Comparison of ENCODE assay signal across 8 cellular contexts in the genomic region with DNA sequence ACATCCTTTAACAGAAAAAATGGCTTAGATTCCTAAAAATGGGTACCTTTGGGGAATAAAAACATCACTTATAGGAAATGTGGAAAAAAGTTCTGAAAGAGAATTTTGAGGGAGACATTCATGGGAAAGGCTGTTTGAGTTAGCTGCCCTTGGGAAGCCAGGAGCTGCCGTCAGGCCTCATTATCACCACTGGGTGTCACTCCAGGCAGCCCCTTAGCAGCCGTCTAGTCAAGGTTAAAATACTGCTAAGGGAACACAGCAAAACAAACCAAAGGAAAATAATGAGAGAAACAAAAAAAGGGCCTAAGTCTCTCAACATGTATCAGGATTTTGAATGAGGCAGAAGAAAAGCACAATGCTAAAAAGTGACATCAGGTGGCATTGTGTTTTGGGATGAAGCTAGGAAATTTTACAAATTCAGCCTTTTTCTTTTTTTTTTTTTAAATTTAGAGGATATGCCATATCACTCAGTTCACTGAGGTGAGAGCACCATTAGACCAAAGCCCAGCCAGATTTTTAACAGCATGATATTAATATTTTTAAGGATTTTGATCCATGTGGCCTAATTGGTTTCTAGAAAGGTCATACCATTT.
DNase-seq lines count a peak whose midpoint lies in the region; ATAC-seq, FAIRE-seq and TF ChIP-seq lines count a peak whose summit lies in the region.

No MANE protein-coding gene starts in this region.

- CTCF ChIA-PET in BJ (lab: Yijun Ruan, JAX): interaction anchor here (0.6 to 4.3 kb wide), 22 partner anchors 9 to 489 kb away, joined by 3 to 71 read pairs (median 4); no protein-coding TSS in a partner anchor

- H3K4me3 Mint-ChIP-seq in stimulated activated memory B cell treated with anti-CD40 and anti-IgM and Interleukin-4, amounts not matched to agents 10 μg/mL and 1 μg/mL and 100 μg/mL, for 72 hours: no peak overlapping the region

- FAIRE-seq in bronchial epithelial cell (lab: Jason Lieb, UNC): no peak

- intact Hi-C loops in posterior vena cava (cut with DNase I): no loop called here

- peak; percentile 51 for ATAC-seq in GM21367 (IDR thresholded peaks at IDR 0.05; ENCODE audit: unreplicated experiment)
- ATAC-seq in stimulated activated memory B cell treated with anti-CD40 and anti-IgM and Interleukin-4, amounts not matched to agents 10 μg/mL and 1 μg/mL and 100 μg/mL, for 72 hours: no peak

- no peak for DNase-seq in BJ (ENCODE audit: low read depth)
- DNase-seq in NCI-H2171 (lab: John Stamatoyannopoulos, UW): peak; percentile 3
- DNase-seq in bronchial epithelial cell (ENCODE audit: low read depth): peak; percentile 38
- DNase-seq in left kidney (ENCODE audit: low read depth, low spot score): peak; percentile 83
- no peak for DNase-seq in posterior vena cava (ENCODE audit: low spot score)
- no peak for DNase-seq in activated T-cell treated with anti-CD3 and anti-CD28 coated beads, Interleukin-2, amount 50 U/mL, for 48 hours

- POLR2A ChIA-PET in BJ (lab: Charles Lee): no interaction called here

- H3K27me3 Mint-ChIP-seq in stimulated activated memory B cell treated with anti-CD40 and anti-IgM and Interleukin-4, amounts not matched to agents 10 μg/mL and 1 μg/mL and 100 μg/mL, for 72 hours: no peaks in the 10 kb centered on the region

- no peak overlapping the region for H3K27ac Mint-ChIP-seq in stimulated activated memory B cell treated with anti-CD40 and anti-IgM and Interleukin-4, amounts not matched to agents 10 μg/mL and 1 μg/mL and 100 μg/mL, for 72 hours

- H3K36me3 ChIP-seq in BJ (ENCODE audit: control insufficient read depth, insufficient read depth, low read length) (no peaks in the 10 kb centered on the region), bronchial epithelial cell (ENCODE audit: control insufficient read depth, insufficient read depth, low read length) (no peaks in the 10 kb centered on the region)

- no peaks in the 10 kb centered on the region for H3K36me3 Mint-ChIP-seq in stimulated activated memory B cell treated with anti-CD40 and anti-IgM and Interleukin-4, amounts not matched to agents 10 μg/mL and 1 μg/mL and 100 μg/mL, for 72 hours

- peak; percentile 83 for TF ChIP-seq CTCF in BJ (IDR thresholded peaks at IDR 0.05; ENCODE audit: insufficient read depth, low read depth, low read length)
- peak; percentile 79 for TF ChIP-seq CTCF in bronchial epithelial cell (IDR thresholded peaks at IDR 0.05; ENCODE audit: insufficient read depth, low read length, severe bottlenecking)

- H3K9me3 Mint-ChIP-seq in stimulated activated memory B cell treated with anti-CD40 and anti-IgM and Interleukin-4, amounts not matched to agents 10 μg/mL and 1 μg/mL and 100 μg/mL, for 72 hours: no peaks in the 10 kb centered on the region

- H3K27me3 ChIP-seq in BJ (ENCODE audit: control insufficient read depth, insufficient read depth, low read length) (no peaks in the 10 kb centered on the region), bronchial epithelial cell (ENCODE audit: control insufficient read depth, insufficient read depth, low read length) (peaks cover 3% of the 10 kb centered on the region)

- H3K4me3 ChIP-seq in BJ (ENCODE audit: low read depth, low read length): no peak overlapping the region
- H3K4me3 ChIP-seq in bronchial epithelial cell (ENCODE audit: low read depth, low read length): no peak overlapping the region

- H3K4me1 Mint-ChIP-seq in stimulated activated memory B cell treated with anti-CD40 and anti-IgM and Interleukin-4, amounts not matched to agents 10 μg/mL and 1 μg/mL and 100 μg/mL, for 72 hours: no peaks in the 10 kb centered on the region

Comparison
In these comparisons a context has a peak if more than half of its experiments do, and no peak if none do; other contexts are left out.
1. DNase-seq: peak in NCI-H2171 (single experiment), bronchial epithelial cell (single experiment) and left kidney (single experiment); none in BJ (single experiment), posterior vena cava (single experiment) and activated T-cell treated with anti-CD3 and anti-CD28 coated beads, Interleukin-2, amount 50 U/mL, for 48 hours (0 of 2).